8 cellular contexts compared by ENCODE assay signal in genomic region chr1:23567996-23568607, GRCh38. TPM values are rescaled to one million over a fixed set of nuclear protein-coding genes. Genes with fewer than 3 reads are reported as not detected.
DNase-seq lines count a peak whose midpoint lies in the region; ATAC-seq and TF ChIP-seq lines count a peak whose summit lies in the region.

No MANE protein-coding gene starts in this region.

- H3K4me1 ChIP-seq in mesendoderm (ENCODE audit: control insufficient read depth, low read depth, low read length): peaks cover 13% of the 10 kb centered on the region
- H3K4me1 ChIP-seq in transverse colon: peaks cover 11 to 37% (median 27%) of the 10 kb centered on the region in 4 donors

- H4K5ac ChIP-seq in mesendoderm (ENCODE audit: low read length): no peak overlapping the region

- peak overlapping the region; percentile 72 for H3K9ac ChIP-seq in mesendoderm (ENCODE audit: low read length)

- in situ Hi-C loops in transverse colon (cut with MboI; ENCODE audit: low pct_ligation_motif_present in 1 of 4, low pct_unique_long_range_greater_than_20kb in 1 of 4, low sequenced_read_pairs in 3 of 4): no loop called here

- peak overlapping the region; percentile 87 for H2BK5ac ChIP-seq in mesendoderm (ENCODE audit: low read length)

- H3K4me1 Mint-ChIP-seq in activated T-cell treated with anti-CD3 and anti-CD28 coated beads, Interleukin-2, amount 50 U/mL, for 4 hours (ENCODE audit: low read depth): peaks cover 17% of the 10 kb centered on the region
- H3K4me1 Mint-ChIP-seq in dendritic cell treated with granulocyte-macrophage colony-stimulating factor and Interleukin-4, amounts not matched to agents 40 ng/mL and 50 ng/mL, for 4 days (ENCODE audit: low read depth): peaks cover 52% of the 10 kb centered on the region

- H3K4me3 ChIP-seq in mesendoderm (ENCODE audit: low read length): peak overlapping the region; percentile 14
- peak overlapping the region; percentile 50 to 66 (median 54) for H3K4me3 ChIP-seq in transverse colon

- H3K4me2 ChIP-seq in mesendoderm (ENCODE audit: low read length): peak overlapping the region; percentile 56

- H3K9me3 Mint-ChIP-seq in activated T-cell treated with anti-CD3 and anti-CD28 coated beads, Interleukin-2, amount 50 U/mL, for 4 hours: no peaks in the 10 kb centered on the region
- no peaks in the 10 kb centered on the region for H3K9me3 Mint-ChIP-seq in dendritic cell treated with granulocyte-macrophage colony-stimulating factor and Interleukin-4, amounts not matched to agents 40 ng/mL and 50 ng/mL, for 4 days

- no peaks in the 10 kb centered on the region for H3K36me3 Mint-ChIP-seq in activated T-cell treated with anti-CD3 and anti-CD28 coated beads, Interleukin-2, amount 50 U/mL, for 4 hours (ENCODE audit: insufficient read depth)
- no peaks in the 10 kb centered on the region for H3K36me3 Mint-ChIP-seq in dendritic cell treated with granulocyte-macrophage colony-stimulating factor and Interleukin-4, amounts not matched to agents 40 ng/mL and 50 ng/mL, for 4 days (ENCODE audit: low read depth)

- H2AK5ac ChIP-seq in mesendoderm (ENCODE audit: low read length): no peak overlapping the region

- H3K4me3 Mint-ChIP-seq in activated T-cell treated with anti-CD3 and anti-CD28 coated beads, Interleukin-2, amount 50 U/mL, for 4 hours: peak overlapping the region; percentile 82
- H3K4me3 Mint-ChIP-seq in dendritic cell treated with granulocyte-macrophage colony-stimulating factor and Interleukin-4, amounts not matched to agents 40 ng/mL and 50 ng/mL, for 4 days: peak overlapping the region; percentile 68

- intact Hi-C loops in dendritic cell treated with granulocyte-macrophage colony-stimulating factor and Interleukin-4, amounts not matched to agents 40 ng/mL and 50 ng/mL, for 4 days (cut with micrococcal nuclease): no loop called here
- intact Hi-C loops in transverse colon (cut with DNase I; ENCODE audit: low total_unique reads): no loop called here

- H3K79me1 ChIP-seq in mesendoderm (ENCODE audit: low read length): peaks cover 2% of the 10 kb centered on the region

- H3K36me3 ChIP-seq in mesendoderm (ENCODE audit: control insufficient read depth, insufficient read depth, low read length): no peaks in the 10 kb centered on the region
- no peaks in the 10 kb centered on the region for H3K36me3 ChIP-seq in transverse colon

- H3K56ac ChIP-seq in mesendoderm (ENCODE audit: low read length): peak overlapping the region; percentile 88

- peak overlapping the region; percentile 97 for H2BK120ac ChIP-seq in mesendoderm (ENCODE audit: low read depth, low read length)

- no peak for TF ChIP-seq POLR2A in transverse colon (IDR thresholded peaks at IDR 0.05)

- peak overlapping the region; percentile 93 for H3K4ac ChIP-seq in mesendoderm (ENCODE audit: low read depth, low read length)

- H3K27ac ChIP-seq in mesendoderm (ENCODE audit: low read depth, low read length) (peak overlapping the region; percentile 90), transverse colon (peak overlapping the region; percentile 73 to 84 (median 76))

- no peak for TF ChIP-seq CTCF in transverse colon (IDR thresholded peaks at IDR 0.05)

- DNase-seq in activated T-cell treated with anti-CD3 and anti-CD28 coated beads, Interleukin-2, amount 50 U/mL, for 4 hours: no peak
- DNase-seq in activated T-cell treated with anti-CD3 and anti-CD28 coated beads, Interleukin-2, amount 50 U/mL, for 1 hour: no peak
- no peak for DNase-seq in mesendoderm
- DNase-seq in transverse colon: peak; percentile 44
- no peak for DNase-seq in NCI-H1930 (lab: John Stamatoyannopoulos, UW)
- no peak for DNase-seq in SHP77 (lab: John Stamatoyannopoulos, UW)

- H3K27me3 Mint-ChIP-seq in activated T-cell treated with anti-CD3 and anti-CD28 coated beads, Interleukin-2, amount 50 U/mL, for 4 hours (ENCODE audit: low read depth): peaks cover 32% of the 10 kb centered on the region
- H3K27me3 Mint-ChIP-seq in dendritic cell treated with granulocyte-macrophage colony-stimulating factor and Interleukin-4, amounts not matched to agents 40 ng/mL and 50 ng/mL, for 4 days: peaks cover 61% of the 10 kb centered on the region

- H3K23ac ChIP-seq in mesendoderm (ENCODE audit: low read length): no peak overlapping the region

- peak overlapping the region; percentile 98 for H3K18ac ChIP-seq in mesendoderm (ENCODE audit: low read length)

- no peaks in the 10 kb centered on the region for H3K79me2 ChIP-seq in mesendoderm (ENCODE audit: control insufficient read depth, insufficient read depth, low read length)

- no peak for TF ChIP-seq EP300 in transverse colon (IDR thresholded peaks at IDR 0.05; ENCODE audit: low read depth)

- H3K27me3 ChIP-seq in mesendoderm (ENCODE audit: insufficient read depth, low read length, poor library complexity) (no peaks in the 10 kb centered on the region), transverse colon (peaks cover 3% of the 10 kb centered on the region)

- H4K8ac ChIP-seq in mesendoderm (ENCODE audit: low read depth, low read length): peak overlapping the region; percentile 43

- H3K27ac Mint-ChIP-seq in dendritic cell treated with granulocyte-macrophage colony-stimulating factor and Interleukin-4, amounts not matched to agents 40 ng/mL and 50 ng/mL, for 4 days: peak overlapping the region; percentile 80

- peak; percentile 48 to 50 for ATAC-seq in activated T-cell treated with anti-CD3 and anti-CD28 coated beads, Interleukin-2, amount 50 U/mL, for 4 hours
- ATAC-seq in GM21717 (IDR thresholded peaks at IDR 0.05; ENCODE audit: unreplicated experiment): no peak

- no peaks in the 10 kb centered on the region for H3K9me3 ChIP-seq in transverse colon

- H2BK15ac ChIP-seq in mesendoderm (replicated peaks; ENCODE audit: low read depth): peak overlapping the region; percentile 47

- WGBS in mesendoderm (ENCODE audit: extremely low coverage, insufficient coverage, low lambda C conversion rate): no CpG with 5 or more reads among the region's 66 CpGs
- 1% methylated on average over 38 of the region's 66 CpGs; no CpG with 5 or more reads in 1 of the 2 donors for WGBS in transverse colon (ENCODE audit: low coverage in 1 of 2), 2 donors

RNA-seq across cellular contexts. Expression of gene ID3, which starts 8.8 kb away (rescaled TPM):
- total RNA-seq in activated T-cell treated with anti-CD3 and anti-CD28 coated beads, Interleukin-2, amount 50 U/mL, for 4 hours: 10 to 100 TPM; 15.1 to 17.1 (median 15.1) TPM
- 209 TPM for polyA plus RNA-seq in mesendoderm (2013, experiment 1 of 2)
- polyA plus RNA-seq in mesendoderm (2013, experiment 2 of 2): 208 TPM
- total RNA-seq in transverse colon: 100 to 1,000 TPM; 174 to 363 (median 253) TPM

RNA-seq across cellular contexts. Expression of gene E2F2, which starts 37.1 kb away (rescaled TPM):
- total RNA-seq in activated T-cell treated with anti-CD3 and anti-CD28 coated beads, Interleukin-2, amount 50 U/mL, for 4 hours: 1 to 10 TPM; 5.5 to 9.3 (median 7.2) TPM
- polyA plus RNA-seq in mesendoderm (2013, experiment 1 of 2): 2.1 TPM
- 1.8 TPM for polyA plus RNA-seq in mesendoderm (2013, experiment 2 of 2)
- 10 to 100 TPM in 2 of 4 donors, 1 to 10 TPM in 2; 6.7 to 11.6 (median 8.9) TPM for total RNA-seq in transverse colon

Comparison
In these comparisons a context has a peak if more than half of its experiments do, and no peak if none do; other contexts are left out.
1. RNA of gene ID3, which starts 8.8 kb away (total RNA-seq): 174 to 363 TPM in transverse colon; 15.1 to 17.1 TPM in activated T-cell treated with anti-CD3 and anti-CD28 coated beads, Interleukin-2, amount 50 U/mL, for 4 hours; every median in the first group is over 4 times any median in the second.